1 cellular context compared by ENCODE assay signal in the genomic region with DNA sequence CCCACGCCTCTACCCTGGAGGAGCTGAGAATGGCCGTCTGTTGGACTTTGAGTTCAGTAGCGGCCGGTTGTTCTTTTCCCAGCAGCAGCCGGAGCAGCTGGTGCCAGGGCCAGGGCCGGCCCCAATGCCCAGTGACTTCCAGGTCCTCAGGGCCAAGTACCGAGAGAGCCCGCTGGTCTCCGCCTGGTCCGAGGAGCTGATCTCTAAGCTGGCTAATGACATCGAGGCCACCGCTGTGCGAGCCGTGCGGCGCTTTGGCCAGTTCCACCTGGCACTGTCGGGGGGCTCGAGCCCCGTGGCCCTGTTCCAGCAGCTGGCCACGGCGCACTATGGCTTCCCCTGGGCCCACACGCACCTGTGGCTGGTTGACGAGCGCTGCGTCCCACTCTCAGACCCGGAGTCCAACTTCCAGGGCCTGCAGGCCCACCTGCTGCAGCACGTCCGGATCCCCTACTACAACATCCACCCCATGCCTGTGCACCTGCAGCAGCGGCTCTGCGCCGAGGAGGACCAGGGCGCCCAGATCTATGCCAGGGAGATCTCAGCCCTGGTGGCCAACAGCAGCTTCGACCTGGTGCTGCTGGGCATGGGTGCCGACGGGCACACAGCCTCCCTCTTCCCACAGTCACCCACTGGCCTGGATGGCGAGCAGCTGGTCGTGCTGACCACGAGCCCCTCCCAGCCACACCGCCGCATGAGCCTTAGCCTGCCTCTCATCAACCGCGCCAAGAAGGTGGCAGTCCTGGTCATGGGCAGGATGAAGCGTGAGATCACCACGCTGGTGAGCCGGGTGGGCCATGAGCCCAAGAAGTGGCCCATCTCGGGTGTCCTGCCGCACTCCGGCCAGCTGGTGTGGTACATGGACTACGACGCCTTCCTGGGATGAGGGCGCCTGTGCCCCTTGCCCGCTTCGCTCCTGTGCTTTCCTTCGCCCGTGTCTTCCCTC.
TF ChIP-seq lines count a peak whose summit lies in the region.

No MANE protein-coding gene starts in this region.

TF ChIP-seq in IMR-90, 13 proteins besides CTCF, POLR2A, EP300 and RAD21:
- TF ChIP-seq MAZ (IDR thresholded peaks at IDR 0.05; ENCODE audit: borderline replicate concordance, low read depth, low read length): no peak
- no peak for TF ChIP-seq CHD1 (IDR thresholded peaks at IDR 0.05; ENCODE audit: low read depth, low read length)
- no peak for TF ChIP-seq RCOR1 (IDR thresholded peaks at IDR 0.05; ENCODE audit: insufficient replicate concordance, low read length)
- no peak for TF ChIP-seq CEBPB (IDR thresholded peaks at IDR 0.05; ENCODE audit: low read depth, low read length)
- TF ChIP-seq, protein P1, sequence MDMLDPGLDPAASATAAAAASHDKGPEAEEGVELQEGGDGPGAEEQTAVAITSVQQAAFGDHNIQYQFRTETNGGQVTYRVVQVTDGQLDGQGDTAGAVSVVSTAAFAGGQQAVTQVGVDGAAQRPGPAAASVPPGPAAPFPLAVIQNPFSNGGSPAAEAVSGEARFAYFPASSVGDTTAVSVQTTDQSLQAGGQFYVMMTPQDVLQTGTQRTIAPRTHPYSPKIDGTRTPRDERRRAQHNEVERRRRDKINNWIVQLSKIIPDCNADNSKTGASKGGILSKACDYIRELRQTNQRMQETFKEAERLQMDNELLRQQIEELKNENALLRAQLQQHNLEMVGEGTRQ (IDR thresholded peaks at IDR 0.05; ENCODE audit: low read depth, low read length): no peak
- no peak for TF ChIP-seq RFX5 (IDR thresholded peaks at IDR 0.05; ENCODE audit: low read depth, low read length)
- TF ChIP-seq, protein P2, sequence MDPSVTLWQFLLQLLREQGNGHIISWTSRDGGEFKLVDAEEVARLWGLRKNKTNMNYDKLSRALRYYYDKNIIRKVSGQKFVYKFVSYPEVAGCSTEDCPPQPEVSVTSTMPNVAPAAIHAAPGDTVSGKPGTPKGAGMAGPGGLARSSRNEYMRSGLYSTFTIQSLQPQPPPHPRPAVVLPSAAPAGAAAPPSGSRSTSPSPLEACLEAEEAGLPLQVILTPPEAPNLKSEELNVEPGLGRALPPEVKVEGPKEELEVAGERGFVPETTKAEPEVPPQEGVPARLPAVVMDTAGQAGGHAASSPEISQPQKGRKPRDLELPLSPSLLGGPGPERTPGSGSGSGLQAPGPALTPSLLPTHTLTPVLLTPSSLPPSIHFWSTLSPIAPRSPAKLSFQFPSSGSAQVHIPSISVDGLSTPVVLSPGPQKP (IDR thresholded peaks at IDR 0.05; ENCODE audit: borderline replicate concordance, low read depth, low read length): no peak
- TF ChIP-seq SMC3 (IDR thresholded peaks at IDR 0.05; ENCODE audit: low read depth, low read length): no peak
- TF ChIP-seq BHLHE40 (IDR thresholded peaks at IDR 0.05; ENCODE audit: low read depth, low read length): no peak
- no peak for TF ChIP-seq MXI1 (IDR thresholded peaks at IDR 0.05; ENCODE audit: borderline replicate concordance, low read depth, low read length)
- no peak for TF ChIP-seq NFE2L2 (IDR thresholded peaks at IDR 0.05; ENCODE audit: low read depth, low read length)
- TF ChIP-seq MAFK (IDR thresholded peaks at IDR 0.05; ENCODE audit: low read depth, low read length): no peak
- TF ChIP-seq FOS (IDR thresholded peaks at IDR 0.05; ENCODE audit: low read depth, low read length): no peak
